ENCODE assay signal across 1 cellular context in genomic region chr3:194548346-194549321, GRCh38.
TF ChIP-seq lines count a peak whose summit lies in the region.

No MANE protein-coding gene starts in this region.

TF ChIP-seq in HepG2, 621 proteins besides CTCF, POLR2A, EP300 and RAD21 (continued from another document):
- TF ChIP-seq ARID4A (CRISPR knock-in tag; IDR thresholded peaks at IDR 0.05; ENCODE audit: borderline replicate concordance) (0 out of 2 replicates have a peak, but pooled peaks have one; percentile 15), SSRP1 (CRISPR knock-in tag; IDR thresholded peaks at IDR 0.05) (no peak), IKZF5 (CRISPR knock-in tag; IDR thresholded peaks at IDR 0.05) (no peak), XBP1 (CRISPR knock-in tag; IDR thresholded peaks at IDR 0.05) (no peak), ZBTB4 (CRISPR knock-in tag; IDR thresholded peaks at IDR 0.05; ENCODE audit: borderline replicate concordance) (no peak), TEAD3 (CRISPR knock-in tag; optimal IDR thresholded peaks at IDR 0.05; ENCODE audit: borderline replicate concordance) (peak; percentile 6), POGZ (CRISPR knock-in tag; IDR thresholded peaks at IDR 0.05) (no peak), ZNF205 (CRISPR knock-in tag; IDR thresholded peaks at IDR 0.05) (no peak), XRCC5 (optimal IDR thresholded peaks at IDR 0.05; ENCODE audit: low read length) (no peak), ZSCAN31 (CRISPR knock-in tag; IDR thresholded peaks at IDR 0.05; ENCODE audit: low read depth) (no peak), ZIK1 (CRISPR knock-in tag; IDR thresholded peaks at IDR 0.05; ENCODE audit: borderline replicate concordance, low read depth) (no peak), TARDBP (CRISPR knock-in tag; IDR thresholded peaks at IDR 0.05) (peak; percentile 58; the same call in 1 of the 2 replicates), GZF1 (CRISPR knock-in tag; IDR thresholded peaks at IDR 0.05) (peak; percentile 79; the same call in 1 of the 2 replicates), ZNF646 (CRISPR knock-in tag; IDR thresholded peaks at IDR 0.05) (peak; percentile 50; the same call in 1 of the 2 replicates), FOXP1 (IDR thresholded peaks at IDR 0.05) (no peak), FOXP1 (CRISPR knock-in tag; IDR thresholded peaks at IDR 0.05) (peak; percentile 31; the same call in 1 of the 2 replicates), ZNF280D (CRISPR knock-in tag; IDR thresholded peaks at IDR 0.05) (0 out of 2 replicates have a peak, but pooled peaks have one; percentile 36), ZNF180 (CRISPR knock-in tag; IDR thresholded peaks at IDR 0.05; ENCODE audit: borderline replicate concordance, low read depth) (no peak), SOX5 (CRISPR knock-in tag; IDR thresholded peaks at IDR 0.05; ENCODE audit: borderline replicate concordance) (0 out of 2 replicates have a peak, but pooled peaks have one; percentile 19), ONECUT2 (CRISPR knock-in tag; IDR thresholded peaks at IDR 0.05) (no peak), ZNF629 (CRISPR knock-in tag; conservative IDR thresholded peaks at IDR 0.05) (no peak), ZNF580 (CRISPR knock-in tag; IDR thresholded peaks at IDR 0.05; ENCODE audit: borderline replicate concordance, low read depth) (no peak), DNMT3B (CRISPR knock-in tag; conservative IDR thresholded peaks at IDR 0.05) (0 out of 2 replicates have a peak, but pooled peaks have one; percentile 27), SRSF4 (IDR thresholded peaks at IDR 0.05; ENCODE audit: low read depth, low read length, poor library complexity, severe bottlenecking) (no peak), ZNF292 (CRISPR knock-in tag; IDR thresholded peaks at IDR 0.05; ENCODE audit: borderline replicate concordance, low read depth) (peak; percentile 36; the same call in 1 of the 2 replicates), FOXA1 (IDR thresholded peaks at IDR 0.05) (no peak), FOXA1 (CRISPR knock-in tag; IDR thresholded peaks at IDR 0.05) (no peak), LCORL (IDR thresholded peaks at IDR 0.05) (no peak), LCORL (CRISPR knock-in tag; IDR thresholded peaks at IDR 0.05) (0 out of 2 replicates have a peak, but pooled peaks have one; percentile 21), MAX (IDR thresholded peaks at IDR 0.05) (0 out of 2 replicates have a peak, but pooled peaks have one; percentile 33), EED (CRISPR knock-in tag; IDR thresholded peaks at IDR 0.05) (no peak), ZSCAN30 (CRISPR knock-in tag; IDR thresholded peaks at IDR 0.05) (no peak), RBAK (CRISPR knock-in tag; IDR thresholded peaks at IDR 0.05) (no peak), FOXA3 (CRISPR knock-in tag; IDR thresholded peaks at IDR 0.05) (peak; percentile 30; the same call in 1 of the 2 replicates), IRF2 (CRISPR knock-in tag; IDR thresholded peaks at IDR 0.05) (0 out of 2 replicates have a peak, but pooled peaks have one; percentile 17), ZFX (CRISPR knock-in tag; IDR thresholded peaks at IDR 0.05; ENCODE audit: low read depth) (peak; percentile 54)
